ENCODE assay signal across 16 cellular contexts in genomic region chr18:77658309-77658681, GRCh38.
"Had no signal": no experiment of that assay in that cellular context is flagged by ENCODE, and none has a peak within 500 bp of the region (broad histone marks: within the 10 kb centered on the region; RNA-seq: fewer than 3 reads in every experiment).

No MANE protein-coding gene starts in this region.

- FAIRE-seq: colon had no signal

- H3K4me1 ChIP-seq: esophagus muscularis mucosa, gastrocnemius medialis, parathyroid adenoma, prostate gland, spleen, tibial nerve, upper lobe of right lung, vagina had no signal

- H3K36me3 ChIP-seq: esophagus muscularis mucosa, gastrocnemius medialis, prostate gland, spleen, tibial nerve, upper lobe of right lung, vagina had no signal

- DNase-seq: effector memory CD8-positive, alpha-beta T cell; gastrocnemius medialis; hippocampal formation; naive B cell; spleen; stimulated activated CD4-positive, alpha-beta T cell treated with anti-CD3 and anti-CD28 coated beads, Interleukin-15, amount 100 ng/mL, for 24 hours; stimulated activated CD4-positive, alpha-beta T cell treated with anti-CD3 and anti-CD28 coated beads, Interleukin-1b, Interleukin-23, amount 100 ng/mL, for 48 hours; stimulated activated CD4-positive, alpha-beta T cell treated with anti-CD3 and anti-CD28 coated beads, Interleukin-4, amount 100 ng/mL, for 24 hours; upper lobe of right lung had no signal

- H3K4me3 ChIP-seq: esophagus muscularis mucosa, gastrocnemius medialis, prostate gland, spleen, tibial nerve, upper lobe of right lung, vagina had no signal

- H3K9me3 ChIP-seq: esophagus muscularis mucosa, gastrocnemius medialis, prostate gland, spleen, tibial nerve, upper lobe of right lung, vagina had no signal

- H3K9ac ChIP-seq: parathyroid adenoma had no signal

- H3K27ac ChIP-seq: epithelial cell of prostate, esophagus muscularis mucosa, gastrocnemius medialis, parathyroid adenoma, prostate gland, spleen, tibial nerve, upper lobe of right lung, vagina had no signal
